In the genomic region with DNA sequence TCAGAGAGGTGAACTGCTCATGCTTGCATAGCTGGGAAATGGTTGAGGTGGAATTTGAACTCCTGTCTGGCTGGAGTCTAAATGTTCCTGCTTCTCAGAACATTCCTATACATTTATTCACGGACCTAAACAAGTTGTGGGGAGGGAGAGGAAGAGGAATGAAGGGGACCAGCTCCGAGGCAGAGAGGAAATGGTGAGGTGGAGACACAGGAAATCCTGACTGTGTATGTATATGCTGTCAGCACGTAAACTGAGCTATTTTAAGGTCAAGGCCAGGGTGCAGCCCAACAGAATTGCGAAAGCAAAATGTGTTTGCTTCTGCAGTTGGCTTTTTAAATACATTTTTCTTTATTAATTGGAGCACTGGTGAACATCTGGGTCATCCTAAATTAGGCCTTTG, we compare ENCODE assay signal across 8 cellular contexts.
A peak's percentile ranks its signal among the peaks of the same experiment; 100 is the strongest.
DNase-seq lines count a peak whose midpoint lies in the region; ATAC-seq and TF ChIP-seq lines count a peak whose summit lies in the region.

No MANE protein-coding gene starts in this region.

- H3K4me1 Mint-ChIP-seq in memory B cell = peaks cover 30% of the 10 kb centered on the region

- H3K4me3 ChIP-seq in astrocyte of the spinal cord (ENCODE audit: low read depth, low read length) = no peak overlapping the region

- H3K9me3 Mint-ChIP-seq in memory B cell = no peaks in the 10 kb centered on the region

- peak overlapping the region; percentile 38 for H3K27ac Mint-ChIP-seq in memory B cell

- in situ Hi-C loops in astrocyte of the spinal cord (cut with HindIII; ENCODE audit: low sequenced_read_pairs) = no loop called here

- TF ChIP-seq CTCF in astrocyte of the spinal cord (IDR thresholded peaks at IDR 0.05; ENCODE audit: low read depth, low read length) = no peak

- H3K4me3 Mint-ChIP-seq in memory B cell = peak overlapping the region; percentile 66

- peaks cover 3% of the 10 kb centered on the region for H3K27me3 Mint-ChIP-seq in memory B cell

- no peaks in the 10 kb centered on the region for H3K36me3 Mint-ChIP-seq in memory B cell

- ATAC-seq in memory B cell (ENCODE audit: low read depth) = peak; percentile 56
- no peak for ATAC-seq in HG03175 (IDR thresholded peaks at IDR 0.05; ENCODE audit: unreplicated experiment)

- peak; percentile 23 for DNase-seq in stimulated activated CD4-positive, alpha-beta T cell treated with anti-CD3 and anti-CD28 coated beads, Interleukin-15, amount 100 ng/mL, for 24 hours
- DNase-seq in stimulated activated CD4-positive, alpha-beta T cell treated with anti-CD3 and anti-CD28 coated beads, Interleukin-12 subunit alpha, Interleukin-12 subunit beta, amount 100 ng/mL, for 4 hours = no peak
- DNase-seq in NAMALWA (ENCODE audit: low spot score) (peak; percentile 7), astrocyte of the spinal cord (ENCODE audit: low read depth, low spot score) (peak; percentile 83), memory B cell (ENCODE audit: low spot score in 2 of 2) (no peak), NCI-H526 treated with DMSO at 0.1 percent for 48 hours (lab: John Stamatoyannopoulos, UW) (no peak), NCI-H2196 treated with DMSO at 0.1 percent for 48 hours (lab: John Stamatoyannopoulos, UW; ENCODE audit: unreplicated experiment) (no peak)

Comparison
In these comparisons a context has a peak if more than half of its experiments do, and no peak if none do; other contexts are left out.
1. DNase-seq: peak in stimulated activated CD4-positive, alpha-beta T cell treated with anti-CD3 and anti-CD28 coated beads, Interleukin-15, amount 100 ng/mL, for 24 hours (single experiment), NAMALWA (single experiment) and astrocyte of the spinal cord (single experiment); none in stimulated activated CD4-positive, alpha-beta T cell treated with anti-CD3 and anti-CD28 coated beads, Interleukin-12 subunit alpha, Interleukin-12 subunit beta, amount 100 ng/mL, for 4 hours (single experiment), memory B cell (0 of 2), NCI-H526 treated with DMSO at 0.1 percent for 48 hours (single experiment) and NCI-H2196 treated with DMSO at 0.1 percent for 48 hours (single experiment).